9 cellular contexts compared by ENCODE assay signal in genomic region chr6:27684264-27685211, GRCh38.
DNase-seq lines count a peak whose midpoint lies in the region; ATAC-seq and TF ChIP-seq lines count a peak whose summit lies in the region.
"Had no signal": no experiment of that assay in that cellular context is flagged by ENCODE, and none has a peak within 500 bp of the region (broad histone marks: within the 10 kb centered on the region; RNA-seq: fewer than 3 reads in every experiment).

No MANE protein-coding gene starts in this region.

- H3K27me3 ChIP-seq in PC-3 (ENCODE audit: low read length) (no peaks in the 10 kb centered on the region), iPS-15b (ENCODE audit: control insufficient read depth, insufficient read depth, low read length) (peaks cover 17% of the 10 kb centered on the region), thyroid gland (peaks cover 28% of the 10 kb centered on the region)

- H3K4me3 ChIP-seq in PC-3 (ENCODE audit: low read length) (no peak overlapping the region; the same call in 1 of the 2 replicates), iPS-15b (ENCODE audit: low read depth, low read length) (peak overlapping the region; percentile 50), thyroid gland (replicated peaks in 1 of 3) (no peak overlapping the region)

- H3K4me1 Mint-ChIP-seq in activated T-cell treated with anti-CD3 and anti-CD28 coated beads, Interleukin-2, amount 50 U/mL, for 4 hours (ENCODE audit: low read depth), result peaks cover 16% of the 10 kb centered on the region

- DNase-seq in COLO668 (lab: John Stamatoyannopoulos, UW; ENCODE audit: unreplicated experiment), result peak; percentile 53
- peak; percentile 70 for DNase-seq in HPDE6-E6E7 (ENCODE audit: extremely low spot score)
- DNase-seq in PC-3, result peak; percentile 95
- DNase-seq in activated T-cell treated with anti-CD3 and anti-CD28 coated beads, Interleukin-2, amount 50 U/mL, for 4 hours, result peak; percentile 31
- peak; percentile 23 to 36 for DNase-seq in thyroid gland

- H3K4me1 ChIP-seq in PC-3 (ENCODE audit: insufficient read depth, low read length) (no peaks in the 10 kb centered on the region), iPS-15b (ENCODE audit: control insufficient read depth, insufficient read depth, low read length) (no peaks in the 10 kb centered on the region), thyroid gland (no peaks in the 10 kb centered on the region)

- H3K27ac ChIP-seq in PC-3 (ENCODE audit: low read length), result no peak overlapping the region
- H3K27ac ChIP-seq in thyroid gland, result no peak overlapping the region
- H3K27ac ChIP-seq: neutrophil had no signal

- H3K9me3 Mint-ChIP-seq in activated T-cell treated with anti-CD3 and anti-CD28 coated beads, Interleukin-2, amount 50 U/mL, for 4 hours, result peaks cover 4% of the 10 kb centered on the region

- TF ChIP-seq CTCF in PC-3 (conservative IDR thresholded peaks at IDR 0.05; ENCODE audit: low read depth, low read length), result no peak
- TF ChIP-seq CTCF in thyroid gland (IDR thresholded peaks at IDR 0.05), result no peak

- H3K9ac ChIP-seq in PC-3 (ENCODE audit: low read length), result no peak overlapping the region
- no peak overlapping the region for H3K9ac ChIP-seq in iPS-15b (ENCODE audit: low read depth, low read length)

- H3K4me3 Mint-ChIP-seq in activated T-cell treated with anti-CD3 and anti-CD28 coated beads, Interleukin-2, amount 50 U/mL, for 4 hours, result no peak overlapping the region

- H4K20me1 ChIP-seq in PC-3 (ENCODE audit: low read length), result no peaks in the 10 kb centered on the region

- no peak for TF ChIP-seq POLR2A in thyroid gland (IDR thresholded peaks at IDR 0.05)

- peak overlapping the region; percentile 43 for H3K4me2 ChIP-seq in PC-3 (ENCODE audit: low read length)

- no peaks in the 10 kb centered on the region for H3K36me3 Mint-ChIP-seq in activated T-cell treated with anti-CD3 and anti-CD28 coated beads, Interleukin-2, amount 50 U/mL, for 4 hours (ENCODE audit: insufficient read depth)

- H3F3A ChIP-seq in PC-3 (ENCODE audit: low read length, unreplicated experiment), result peaks cover 4% of the 10 kb centered on the region

- H3K36me3 ChIP-seq in PC-3 (ENCODE audit: low read depth, low read length) (no peaks in the 10 kb centered on the region), iPS-15b (ENCODE audit: control insufficient read depth, insufficient read depth, low read length) (no peaks in the 10 kb centered on the region), thyroid gland (no peaks in the 10 kb centered on the region)
- H3K36me3 ChIP-seq: neutrophil had no signal

- ATAC-seq in PC-3 (peak; percentile 45), HG03432 (IDR thresholded peaks at IDR 0.05; ENCODE audit: unreplicated experiment) (no peak), GM19023 (IDR thresholded peaks at IDR 0.05; ENCODE audit: unreplicated experiment) (no peak)
- peak in 1 of 2 donors; percentile 10 for ATAC-seq in activated T-cell treated with anti-CD3 and anti-CD28 coated beads, Interleukin-2, amount 50 U/mL, for 4 hours

- no peak overlapping the region for H2AFZ ChIP-seq in PC-3 (ENCODE audit: low read length)

- whole genome bisulfite sequencing in thyroid gland, 2 donors, result 44 to 52% methylated on average over 31 to 34 of the region's 34 CpGs

- POLR2A ChIA-PET in PC-3 (lab: Charles Lee; ENCODE audit: unreplicated experiment), result no interaction called here

- intact Hi-C loops in PC-3 (cut with micrococcal nuclease), result loop anchor here (10.0 kb wide), 2 partner anchors 210 to 370 kb away; partner anchors contain the start of genes POM121L2 and ZNF184
- intact Hi-C loops in thyroid gland (cut with DNase I), result no loop called here

- no peaks in the 10 kb centered on the region for H3K9me2 ChIP-seq in PC-3 (replicated peaks; ENCODE audit: low read length)

- peaks cover 34% of the 10 kb centered on the region for H3K27me3 Mint-ChIP-seq in activated T-cell treated with anti-CD3 and anti-CD28 coated beads, Interleukin-2, amount 50 U/mL, for 4 hours (ENCODE audit: low read depth)

- CTCF ChIA-PET in PC-3 (lab: Charles Lee), result interaction anchor here (0.8 kb wide), 1 partner anchor 68 kb away, joined by 3 read pairs; no protein-coding TSS in a partner anchor

- TSS peak; percentile 100 for BruUV-seq in PC-3 (replicated peaks; lab: Mats Ljungman, UMichigan)

- H3K9me3 ChIP-seq in PC-3 (ENCODE audit: low read length) (no peaks in the 10 kb centered on the region), iPS-15b (ENCODE audit: control insufficient read depth, insufficient read depth, low read length) (no peaks in the 10 kb centered on the region), thyroid gland (no peaks in the 10 kb centered on the region)
- H3K9me3 ChIP-seq: neutrophil had no signal

- no peaks in the 10 kb centered on the region for H3K79me2 ChIP-seq in PC-3 (ENCODE audit: low read length)

Comparison
In these comparisons a context has a peak if more than half of its experiments do, and no peak if none do; other contexts are left out.
1. DNase-seq: peak in every context shown above with its lines; median percentile 95 in PC-3; 70 in HPDE6-E6E7; 53 in COLO668; 31 in activated T-cell treated with anti-CD3 and anti-CD28 coated beads, Interleukin-2, amount 50 U/mL, for 4 hours; 30 in thyroid gland.